1 cellular context compared by ENCODE assay signal in the genomic region with DNA sequence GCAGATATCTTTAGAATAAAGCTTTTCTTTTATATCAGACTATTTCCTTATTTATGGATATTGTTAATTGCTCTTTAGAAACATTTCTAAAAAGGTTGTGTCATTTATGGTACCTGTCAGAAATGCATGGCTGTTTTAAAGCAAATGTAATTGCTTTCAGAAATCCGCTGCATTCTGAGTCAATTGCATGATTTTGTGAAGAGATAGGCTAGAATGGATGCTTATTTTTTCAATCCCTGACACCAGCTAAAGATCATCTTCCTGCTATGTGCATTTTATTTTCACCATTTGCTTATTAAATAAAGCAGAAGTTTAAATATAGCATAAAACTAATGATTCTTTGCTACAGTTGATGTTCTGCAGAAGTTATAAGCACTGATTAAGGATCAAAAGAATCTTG.
TF ChIP-seq lines count a peak whose summit lies in the region.

No MANE protein-coding gene starts in this region.

TF ChIP-seq in SK-N-SH, 30 proteins besides CTCF, POLR2A, EP300 and RAD21 (continued from another document):
- TF ChIP-seq, protein P1, sequence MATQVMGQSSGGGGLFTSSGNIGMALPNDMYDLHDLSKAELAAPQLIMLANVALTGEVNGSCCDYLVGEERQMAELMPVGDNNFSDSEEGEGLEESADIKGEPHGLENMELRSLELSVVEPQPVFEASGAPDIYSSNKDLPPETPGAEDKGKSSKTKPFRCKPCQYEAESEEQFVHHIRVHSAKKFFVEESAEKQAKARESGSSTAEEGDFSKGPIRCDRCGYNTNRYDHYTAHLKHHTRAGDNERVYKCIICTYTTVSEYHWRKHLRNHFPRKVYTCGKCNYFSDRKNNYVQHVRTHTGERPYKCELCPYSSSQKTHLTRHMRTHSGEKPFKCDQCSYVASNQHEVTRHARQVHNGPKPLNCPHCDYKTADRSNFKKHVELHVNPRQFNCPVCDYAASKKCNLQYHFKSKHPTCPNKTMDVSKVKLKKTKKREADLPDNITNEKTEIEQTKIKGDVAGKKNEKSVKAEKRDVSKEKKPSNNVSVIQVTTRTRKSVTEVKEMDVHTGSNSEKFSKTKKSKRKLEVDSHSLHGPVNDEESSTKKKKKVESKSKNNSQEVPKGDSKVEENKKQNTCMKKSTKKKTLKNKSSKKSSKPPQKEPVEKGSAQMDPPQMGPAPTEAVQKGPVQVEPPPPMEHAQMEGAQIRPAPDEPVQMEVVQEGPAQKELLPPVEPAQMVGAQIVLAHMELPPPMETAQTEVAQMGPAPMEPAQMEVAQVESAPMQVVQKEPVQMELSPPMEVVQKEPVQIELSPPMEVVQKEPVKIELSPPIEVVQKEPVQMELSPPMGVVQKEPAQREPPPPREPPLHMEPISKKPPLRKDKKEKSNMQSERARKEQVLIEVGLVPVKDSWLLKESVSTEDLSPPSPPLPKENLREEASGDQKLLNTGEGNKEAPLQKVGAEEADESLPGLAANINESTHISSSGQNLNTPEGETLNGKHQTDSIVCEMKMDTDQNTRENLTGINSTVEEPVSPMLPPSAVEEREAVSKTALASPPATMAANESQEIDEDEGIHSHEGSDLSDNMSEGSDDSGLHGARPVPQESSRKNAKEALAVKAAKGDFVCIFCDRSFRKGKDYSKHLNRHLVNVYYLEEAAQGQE (IDR thresholded peaks at IDR 0.05; ENCODE audit: low read depth, low read length) = no peak
